In genomic region chr3:71051259-71051595, GRCh38 we compare ENCODE assay signal across 11 cellular contexts.
A peak's percentile ranks its signal among the peaks of the same experiment; 100 is the strongest.
DNase-seq lines count a peak whose midpoint lies in the region; ATAC-seq and TF ChIP-seq lines count a peak whose summit lies in the region.
"Had no signal": no experiment of that assay in that cellular context is flagged by ENCODE, and none has a peak within 500 bp of the region (broad histone marks: within the 10 kb centered on the region; RNA-seq: fewer than 3 reads in every experiment).

No MANE protein-coding gene starts in this region.

- H3K27ac ChIP-seq in heart right ventricle (peak overlapping the region in 7 of 10 donors; percentile 18 to 96 (median 64)), angular gyrus (ENCODE audit: low read depth, low read length) (peak overlapping the region; percentile 94), upper lobe of right lung (peak overlapping the region; percentile 7)

- peaks cover 0 to 71% (median 12%) of the 10 kb centered on the region in 9 donors for H3K36me3 ChIP-seq in heart right ventricle
- H3K36me3 ChIP-seq in upper lobe of right lung: peaks cover 53% of the 10 kb centered on the region

- DNase-seq in heart right ventricle (no peak), left ventricle myocardium superior (no peak), mesothelial cell of epicardium (ENCODE audit: low spot score in 2 of 2, unreplicated experiment in 2 of 2) (no peak), upper lobe of right lung (no peak)
- no peak for DNase-seq in central memory CD4-positive, alpha-beta T cell
- DNase-seq: activated CD8-positive, alpha-beta memory T cell treated with anti-CD3 and anti-CD28 coated beads, Interleukin-2, amount 50 U/mL, for 48 hours had no signal

- no peak overlapping the region for H3K4me3 ChIP-seq in heart right ventricle
- H3K4me3 ChIP-seq in upper lobe of right lung: no peak overlapping the region
- H3K4me3 ChIP-seq: GM12878 had no signal

- WGBS in heart right ventricle, 2 donors: 47 to 50% methylated on average over 5 of the region's 5 CpGs

- H3K27ac Mint-ChIP-seq in mesothelial cell of epicardium: peak overlapping the region; percentile 91

- ATAC-seq in heart right ventricle (no peak), left ventricle myocardium superior (no peak), upper lobe of right lung (no peak), GM21723 (IDR thresholded peaks at IDR 0.05; ENCODE audit: unreplicated experiment) (no peak), HG03159 (IDR thresholded peaks at IDR 0.05; ENCODE audit: unreplicated experiment) (no peak)
- ATAC-seq: GM12878 had no signal

- H3K36me3 Mint-ChIP-seq in mesothelial cell of epicardium: peaks cover 11% of the 10 kb centered on the region

- no peak for TF ChIP-seq CTCF in heart right ventricle (IDR thresholded peaks at IDR 0.05)
- TF ChIP-seq CTCF in mesothelial cell of epicardium (IDR thresholded peaks at IDR 0.05; ENCODE audit: unreplicated experiment): no peak
- no peak for TF ChIP-seq CTCF in upper lobe of right lung (IDR thresholded peaks at IDR 0.05)

- H3K27me3 ChIP-seq in heart right ventricle: no peaks in the 10 kb centered on the region
- H3K27me3 ChIP-seq in upper lobe of right lung: no peaks in the 10 kb centered on the region

- no peaks in the 10 kb centered on the region for H3K9me3 Mint-ChIP-seq in mesothelial cell of epicardium
- H3K9me3 Mint-ChIP-seq: IgD-negative memory B cell had no signal

- H3K4me3 Mint-ChIP-seq in mesothelial cell of epicardium: no peak overlapping the region

- H3K4me1 ChIP-seq in heart right ventricle (peaks cover 21 to 100% (median 94%) of the 10 kb centered on the region in 9 donors), upper lobe of right lung (peaks cover 47% of the 10 kb centered on the region)

- peaks cover 99% of the 10 kb centered on the region for H3K4me1 Mint-ChIP-seq in mesothelial cell of epicardium

- H3K9me3 ChIP-seq in heart right ventricle (no peaks in the 10 kb centered on the region), upper lobe of right lung (no peaks in the 10 kb centered on the region)

- no peaks in the 10 kb centered on the region for H3K27me3 Mint-ChIP-seq in mesothelial cell of epicardium (ENCODE audit: low read depth)
- H3K27me3 Mint-ChIP-seq: IgD-negative memory B cell had no signal

- intact Hi-C loops in heart right ventricle (cut with DNase I) (loop anchor here in 2 of 10 donors (5.0 kb wide), 2 partner anchors 39 to 81 kb away; no protein-coding TSS in a partner anchor), left ventricle myocardium superior (cut with micrococcal nuclease) (no loop called here), upper lobe of right lung (cut with DNase I) (loop anchor here (10.0 kb wide), 1 partner anchor 534 kb away; the partner anchor contains the start of gene FOXP1)

Comparison
In these comparisons a context has a peak if more than half of its experiments do, and no peak if none do; other contexts are left out.
1. H3K27ac ChIP-seq: peak in every context shown above with its lines; median percentile 94 in angular gyrus; 64 in heart right ventricle; 7 in upper lobe of right lung.